ENCODE assay signal across 17 cellular contexts in the genomic region with DNA sequence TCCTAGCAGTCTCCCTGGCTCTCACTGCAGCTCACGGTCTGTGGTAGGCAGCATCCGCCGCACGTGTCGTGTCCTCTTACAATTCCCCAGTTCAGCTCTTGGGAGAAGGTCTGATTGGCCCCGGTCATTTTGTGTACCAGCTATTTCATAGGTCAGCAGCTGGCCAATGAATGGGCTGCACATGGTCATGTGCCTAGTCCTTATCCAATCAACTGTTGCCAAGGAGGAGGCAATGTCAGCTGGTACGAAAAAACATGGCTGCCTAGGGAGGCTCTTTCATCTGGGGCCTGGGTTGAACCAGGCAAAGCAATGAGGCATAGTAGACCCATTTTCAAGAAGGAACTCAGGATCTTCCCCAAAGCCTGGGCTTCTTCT. TPM values are rescaled to one million over a fixed set of nuclear protein-coding genes. Genes with fewer than 3 reads are reported as not detected.
DNase-seq lines count a peak whose midpoint lies in the region; ATAC-seq and FAIRE-seq lines count a peak whose summit lies in the region.
"Had no signal": no experiment of that assay in that cellular context is flagged by ENCODE, and none has a peak within 500 bp of the region (broad histone marks: within the 10 kb centered on the region; RNA-seq: fewer than 3 reads in every experiment).

No MANE protein-coding gene starts in this region.

- H2BK5ac ChIP-seq in mesendoderm (ENCODE audit: low read length), result no peak overlapping the region

- H3K79me2 ChIP-seq in mesendoderm (ENCODE audit: control insufficient read depth, insufficient read depth, low read length), result no peaks in the 10 kb centered on the region

- no peak overlapping the region for H3K23ac ChIP-seq in mesendoderm (ENCODE audit: low read length)

- H3K56ac ChIP-seq in mesendoderm (ENCODE audit: low read length), result no peak overlapping the region

- H3K79me1 ChIP-seq in mesendoderm (ENCODE audit: low read length), result no peaks in the 10 kb centered on the region

- peak; percentile 31 for DNase-seq in activated CD4-positive, CD25-positive, alpha-beta regulatory T cell treated with anti-CD3 and anti-CD28 coated beads, Interleukin-2, amount 50 U/mL, for 72 hours
- DNase-seq in HTR-8/SVneo (ENCODE audit: insufficient read length, low spot score) (peak; percentile 20), SK-N-DZ (ENCODE audit: low spot score) (peak; percentile 27), mesendoderm (peak; percentile 53), GM19239 (ENCODE audit: insufficient read length, low spot score) (no peak)
- DNase-seq: activated CD8-positive, alpha-beta memory T cell treated with anti-CD3 and anti-CD28 coated beads, Interleukin-2, amount 50 U/mL, for 4 hours; activated naive CD4-positive, alpha-beta T cell treated with Interleukin-2 at 50 U/mL for 16 hours; COR-L47; cortex of kidney; head of caudate nucleus; NCI-H1092 treated with DMSO at 0.1 percent for 48 hours; NCI-H446 treated with DMSO at 0.1 percent for 48 hours; stimulated activated CD4-positive, alpha-beta T cell treated with anti-CD3 and anti-CD28 coated beads, Interleukin-15, amount 100 ng/mL, for 24 hours had no signal

- H3K4me3 ChIP-seq in mesendoderm (ENCODE audit: low read length), result no peak overlapping the region
- H3K4me3 ChIP-seq: HAP-1 had no signal

- ATAC-seq in activated CD4-positive, CD25-positive, alpha-beta regulatory T cell treated with anti-CD3 and anti-CD28 coated beads, Interleukin-2, amount 50 U/mL, for 24 hours, result no peak
- ATAC-seq in GM21390 (IDR thresholded peaks at IDR 0.05; ENCODE audit: unreplicated experiment) (no peak), GM18498 (IDR thresholded peaks at IDR 0.05; ENCODE audit: unreplicated experiment) (no peak)

- no peak overlapping the region for H3K4ac ChIP-seq in mesendoderm (ENCODE audit: low read depth, low read length)

- no peak overlapping the region for H3K27ac ChIP-seq in mesendoderm (ENCODE audit: low read depth, low read length)

- no peak overlapping the region for H3K9ac ChIP-seq in mesendoderm (ENCODE audit: low read length)

- H3K36me3 ChIP-seq in mesendoderm (ENCODE audit: control insufficient read depth, insufficient read depth, low read length), result peaks cover 2% of the 10 kb centered on the region

- FAIRE-seq in HTR-8/SVneo (lab: Jason Lieb, UNC) (no peak), GM19239 (lab: Jason Lieb, UNC) (no peak)

- H2BK120ac ChIP-seq in mesendoderm (ENCODE audit: low read depth, low read length), result no peak overlapping the region

- no peak overlapping the region for H3K18ac ChIP-seq in mesendoderm (ENCODE audit: low read length)

- no peaks in the 10 kb centered on the region for H3K4me1 ChIP-seq in mesendoderm (ENCODE audit: control insufficient read depth, low read depth, low read length)
- H3K4me1 ChIP-seq: HAP-1 had no signal

- no peak overlapping the region for H4K8ac ChIP-seq in mesendoderm (ENCODE audit: low read depth, low read length)

- H2AK5ac ChIP-seq in mesendoderm (ENCODE audit: low read length), result no peak overlapping the region

- H4K5ac ChIP-seq in mesendoderm (ENCODE audit: low read length), result no peak overlapping the region

- H2BK15ac ChIP-seq in mesendoderm (replicated peaks; ENCODE audit: low read depth), result no peak overlapping the region

- no peak overlapping the region for H3K4me2 ChIP-seq in mesendoderm (ENCODE audit: low read length)

- WGBS in mesendoderm (ENCODE audit: extremely low coverage, insufficient coverage, low lambda C conversion rate), result no CpG with 5 or more reads among the region's 7 CpGs

- H3K27me3 ChIP-seq in mesendoderm (ENCODE audit: insufficient read depth, low read length, poor library complexity), result no peaks in the 10 kb centered on the region

RNA-seq across cellular contexts. Expression of a gene that starts 46.1 kb away (rescaled TPM):
- polyA plus RNA-seq in SK-N-DZ (2014; cell fraction: cytosol; rRNA removed), result 30.6 and 38.3 TPM in 2 replicates
- 28.4 and 56.8 TPM in 2 replicates for polyA plus RNA-seq in SK-N-DZ (2014; cell fraction: nucleus; rRNA removed)
- polyA plus RNA-seq in mesendoderm (2013, experiment 1 of 2), result 8.2 TPM
- polyA plus RNA-seq in mesendoderm (2013, experiment 2 of 2), result 9.1 TPM

RNA-seq across cellular contexts. Expression of a gene that starts 46.4 kb away (rescaled TPM):
- 25.0 and 38.0 TPM in 2 replicates for polyA plus RNA-seq in SK-N-DZ (2014; cell fraction: cytosol; rRNA removed)
- polyA plus RNA-seq in SK-N-DZ (2014; cell fraction: nucleus; rRNA removed), result 12.8 and 18.9 TPM in 2 replicates
- 23.4 TPM for polyA plus RNA-seq in mesendoderm (2013, experiment 1 of 2)
- 22.5 TPM for polyA plus RNA-seq in mesendoderm (2013, experiment 2 of 2)
